20 cellular contexts compared by ENCODE assay signal in genomic region chr4:22551550-22551949, GRCh38.
"Had no signal": no experiment of that assay in that cellular context is flagged by ENCODE, and none has a peak within 500 bp of the region (broad histone marks: within the 10 kb centered on the region; RNA-seq: fewer than 3 reads in every experiment).

No MANE protein-coding gene starts in this region.

- H3K9ac ChIP-seq: SK-N-SH had no signal

- H3K27ac ChIP-seq: RWPE1 had no signal

- H3K9me3 ChIP-seq: SK-N-SH had no signal

- H3K4me2 ChIP-seq: SK-N-SH had no signal

- DNase-seq: KBM-7, NCI-H1092, NCI-H1105 treated with DMSO at 0.1 percent for 48 hours, NCI-H1417 treated with DMSO at 0.1 percent for 48 hours, NCI-H146, NCI-H1694 treated with DMSO at 0.1 percent for 48 hours, NCI-H1930, NCI-H2081, NCI-H2107, NCI-H2227 treated with DMSO at 0.1 percent for 48 hours, NCI-H446, NCI-H510A, NCI-H524 treated with DMSO at 0.1 percent for 48 hours, NCI-H69, NCI-H774, PC-3, SHP77, SK-N-SH had no signal

- ATAC-seq: Panc1, PC-3 had no signal
